In genomic region chr10:13972609-13973008, GRCh38 we compare ENCODE assay signal across 2 cellular contexts.
TF ChIP-seq lines count a peak whose summit lies in the region.

No MANE protein-coding gene starts in this region.

TF ChIP-seq in GM23338, 12 proteins besides CTCF, POLR2A, EP300 and RAD21 (continued from another document):
- TF ChIP-seq REST (IDR thresholded peaks at IDR 0.05; ENCODE audit: unreplicated experiment) (no peak), JUNB (IDR thresholded peaks at IDR 0.05; ENCODE audit: unreplicated experiment) (no peak), EZH2 (IDR thresholded peaks at IDR 0.05; ENCODE audit: low read depth, unreplicated experiment) (no peak), ZNF462 (CRISPR knock-in tag; IDR thresholded peaks at IDR 0.05) (no peak), EZH2phosphoT487 (IDR thresholded peaks at IDR 0.05; ENCODE audit: unreplicated experiment) (no peak), ZNF114 (CRISPR knock-in tag; IDR thresholded peaks at IDR 0.05) (no peak), CREB1 (CRISPR knock-in tag; IDR thresholded peaks at IDR 0.05; ENCODE audit: low read depth) (no peak), NANOG (IDR thresholded peaks at IDR 0.05; ENCODE audit: borderline replicate concordance) (no peak), ETS1 (IDR thresholded peaks at IDR 0.05) (no peak)

TF ChIP-seq in WTC11, 78 proteins besides CTCF, POLR2A, EP300 and RAD21 (continued from another document):
- TF ChIP-seq ATF2 (CRISPR knock-in tag; IDR thresholded peaks at IDR 0.05; ENCODE audit: borderline replicate concordance, low read depth) = no peak
- no peak for TF ChIP-seq ZNF532 (CRISPR knock-in tag; IDR thresholded peaks at IDR 0.05; ENCODE audit: borderline replicate concordance)
- TF ChIP-seq FOXP1 (CRISPR knock-in tag; IDR thresholded peaks at IDR 0.05; ENCODE audit: borderline replicate concordance) = no peak
- no peak for TF ChIP-seq ZNF317 (CRISPR knock-in tag; IDR thresholded peaks at IDR 0.05; ENCODE audit: borderline replicate concordance, low read depth)
- TF ChIP-seq CDX4 (CRISPR knock-in tag; IDR thresholded peaks at IDR 0.05; ENCODE audit: borderline replicate concordance) = no peak
- TF ChIP-seq HMGXB4 (CRISPR knock-in tag; IDR thresholded peaks at IDR 0.05) = no peak
- no peak for TF ChIP-seq ZNF396 (CRISPR knock-in tag; IDR thresholded peaks at IDR 0.05; ENCODE audit: borderline replicate concordance)
TF ChIP-seq in WTC11: peak in this region for 0.
